ENCODE assay signal across 1 cellular context in genomic region chr4:157265281-157265680, GRCh38.
TF ChIP-seq lines count a peak whose summit lies in the region.

No MANE protein-coding gene starts in this region.

TF ChIP-seq in WTC11, 78 proteins besides CTCF, POLR2A, EP300 and RAD21 (continued from another document):
- TF ChIP-seq USF1 (CRISPR knock-in tag; IDR thresholded peaks at IDR 0.05): 0 out of 2 replicates have a peak, but pooled peaks have one; percentile 53
- TF ChIP-seq, protein P1, sequence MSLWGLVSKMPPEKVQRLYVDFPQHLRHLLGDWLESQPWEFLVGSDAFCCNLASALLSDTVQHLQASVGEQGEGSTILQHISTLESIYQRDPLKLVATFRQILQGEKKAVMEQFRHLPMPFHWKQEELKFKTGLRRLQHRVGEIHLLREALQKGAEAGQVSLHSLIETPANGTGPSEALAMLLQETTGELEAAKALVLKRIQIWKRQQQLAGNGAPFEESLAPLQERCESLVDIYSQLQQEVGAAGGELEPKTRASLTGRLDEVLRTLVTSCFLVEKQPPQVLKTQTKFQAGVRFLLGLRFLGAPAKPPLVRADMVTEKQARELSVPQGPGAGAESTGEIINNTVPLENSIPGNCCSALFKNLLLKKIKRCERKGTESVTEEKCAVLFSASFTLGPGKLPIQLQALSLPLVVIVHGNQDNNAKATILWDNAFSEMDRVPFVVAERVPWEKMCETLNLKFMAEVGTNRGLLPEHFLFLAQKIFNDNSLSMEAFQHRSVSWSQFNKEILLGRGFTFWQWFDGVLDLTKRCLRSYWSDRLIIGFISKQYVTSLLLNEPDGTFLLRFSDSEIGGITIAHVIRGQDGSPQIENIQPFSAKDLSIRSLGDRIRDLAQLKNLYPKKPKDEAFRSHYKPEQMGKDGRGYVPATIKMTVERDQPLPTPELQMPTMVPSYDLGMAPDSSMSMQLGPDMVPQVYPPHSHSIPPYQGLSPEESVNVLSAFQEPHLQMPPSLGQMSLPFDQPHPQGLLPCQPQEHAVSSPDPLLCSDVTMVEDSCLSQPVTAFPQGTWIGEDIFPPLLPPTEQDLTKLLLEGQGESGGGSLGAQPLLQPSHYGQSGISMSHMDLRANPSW (CRISPR knock-in tag; conservative IDR thresholded peaks at IDR 0.05; ENCODE audit: low read depth): no peak
